Comparison of ENCODE assay signal across 28 cellular contexts in the genomic region with DNA sequence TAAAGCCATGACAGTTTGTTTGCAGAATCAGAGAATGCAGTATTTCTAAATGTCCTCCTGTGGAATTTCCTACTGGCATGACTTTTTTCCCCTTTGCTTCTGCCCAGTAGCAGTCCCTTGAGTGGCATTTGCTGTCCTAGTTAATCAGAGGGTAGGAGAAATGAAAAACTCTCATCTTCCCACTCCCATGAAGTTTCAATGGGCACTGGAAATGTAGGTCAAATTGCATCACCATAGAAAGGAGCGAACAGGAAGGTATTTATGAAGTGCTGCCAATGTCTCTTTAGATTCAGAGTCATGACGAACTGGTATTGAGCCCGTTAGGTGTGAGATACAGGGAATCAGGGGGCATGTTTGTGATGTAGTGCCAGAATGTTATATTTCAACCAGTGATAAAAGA. TPM values are rescaled to one million over a fixed set of nuclear protein-coding genes. Genes with fewer than 3 reads are reported as not detected.
DNase-seq lines count a peak whose midpoint lies in the region; ATAC-seq and TF ChIP-seq lines count a peak whose summit lies in the region.
"Had no signal": no experiment of that assay in that cellular context is flagged by ENCODE, and none has a peak within 500 bp of the region (broad histone marks: within the 10 kb centered on the region; RNA-seq: fewer than 3 reads in every experiment).

No MANE protein-coding gene starts in this region.

- H3K4me3 Mint-ChIP-seq in activated T-helper 1 cell treated with anti-CD3 and anti-CD28 coated beads, Interleukin-12 subunit alpha, Interleukin-12 subunit beta, Interleukin-2, Interleukin-4 antibody, amounts not matched to agents 30 ng/mL and 10 ng/mL and 1 ng/mL, durations not matched to agents 14 hours and 24 hours and 36 hours: no peak overlapping the region
- H3K4me3 Mint-ChIP-seq: activated CD8-positive, alpha-beta memory T cell treated with anti-CD3 and anti-CD28 coated beads, Interleukin-2, amount 10 ng/mL, durations not matched to agents 7 days and 5 days; activated naive CD8-positive, alpha-beta T cell; B cell; mesothelial cell of epicardium had no signal

- 42 to 43% methylated on average over 3 of the region's 3 CpGs for WGBS in body of pancreas, 2 donors
- WGBS in thyroid gland, 2 donors: 28 to 33% methylated on average over 3 of the region's 3 CpGs

- no peaks in the 10 kb centered on the region for H3K27me3 Mint-ChIP-seq in activated T-helper 1 cell treated with anti-CD3 and anti-CD28 coated beads, Interleukin-12 subunit alpha, Interleukin-12 subunit beta, Interleukin-2, Interleukin-4 antibody, amounts not matched to agents 30 ng/mL and 10 ng/mL and 1 ng/mL, durations not matched to agents 14 hours and 24 hours and 36 hours (ENCODE audit: insufficient read depth)
- H3K27me3 Mint-ChIP-seq: activated CD8-positive, alpha-beta memory T cell treated with anti-CD3 and anti-CD28 coated beads, Interleukin-2, amount 10 ng/mL, durations not matched to agents 7 days and 5 days; activated naive CD8-positive, alpha-beta T cell; B cell had no signal

- no peak for TF ChIP-seq CTCF in right atrium auricular region (IDR thresholded peaks at IDR 0.05)
- no peak for TF ChIP-seq CTCF in body of pancreas (IDR thresholded peaks at IDR 0.05)
- TF ChIP-seq CTCF in left lung (IDR thresholded peaks at IDR 0.05): no peak
- TF ChIP-seq CTCF in thyroid gland (IDR thresholded peaks at IDR 0.05): no peak
- no peak for TF ChIP-seq CTCF in omental fat pad (IDR thresholded peaks at IDR 0.05)

- H3K9me3 Mint-ChIP-seq in activated T-helper 1 cell treated with anti-CD3 and anti-CD28 coated beads, Interleukin-12 subunit alpha, Interleukin-12 subunit beta, Interleukin-2, Interleukin-4 antibody, amounts not matched to agents 30 ng/mL and 10 ng/mL and 1 ng/mL, durations not matched to agents 14 hours and 24 hours and 36 hours: no peaks in the 10 kb centered on the region
- H3K9me3 Mint-ChIP-seq: mesothelial cell of epicardium had no signal

- H3K27me3 ChIP-seq in right atrium auricular region (no peaks in the 10 kb centered on the region), body of pancreas (no peaks in the 10 kb centered on the region), left lung (no peaks in the 10 kb centered on the region), thyroid gland (no peaks in the 10 kb centered on the region)
- H3K27me3 ChIP-seq: spleen, stomach, upper lobe of left lung had no signal

- H3K27ac ChIP-seq in right atrium auricular region (no peak overlapping the region), body of pancreas (no peak overlapping the region), left lung (no peak overlapping the region), thyroid gland (peak overlapping the region in 1 of 3 donors; percentile 35)
- H3K27ac ChIP-seq: prostate gland, spleen, stomach had no signal

- intact Hi-C loops in Right ventricle myocardium superior (cut with DNase I): no loop called here
- intact Hi-C loops in body of pancreas (cut with DNase I): no loop called here
- intact Hi-C loops in left lung (cut with DNase I): no loop called here
- intact Hi-C loops in thyroid gland (cut with DNase I): no loop called here
- intact Hi-C loops in activated T-helper 1 cell treated with anti-CD3 and anti-CD28 coated beads, Interleukin-12 subunit alpha, Interleukin-12 subunit beta, Interleukin-2, Interleukin-4 antibody, amounts not matched to agents 30 ng/mL and 10 ng/mL and 1 ng/mL, durations not matched to agents 14 hours and 24 hours and 36 hours (cut with micrococcal nuclease): no loop called here

- no peaks in the 10 kb centered on the region for H3K36me3 ChIP-seq in right atrium auricular region
- H3K36me3 ChIP-seq in body of pancreas (replicated peaks in 1 of 2; ENCODE audit: insufficient read depth in 1 of 2, low read depth in 2 of 2): no peaks in the 10 kb centered on the region
- peaks cover 0 to 10% of the 10 kb centered on the region in 2 donors for H3K36me3 ChIP-seq in left lung
- H3K36me3 ChIP-seq in thyroid gland: no peaks in the 10 kb centered on the region
- H3K36me3 ChIP-seq: prostate gland had no signal

- H3K9me3 ChIP-seq in right atrium auricular region (no peaks in the 10 kb centered on the region), body of pancreas (no peaks in the 10 kb centered on the region), left lung (no peaks in the 10 kb centered on the region), thyroid gland (no peaks in the 10 kb centered on the region)
- H3K9me3 ChIP-seq: Caco-2, prostate gland, spleen, stomach, upper lobe of left lung had no signal

- DNase-seq in Right ventricle myocardium superior: no peak
- DNase-seq in right atrium auricular region (ENCODE audit: low spot score): no peak
- no peak for DNase-seq in body of pancreas
- no peak for DNase-seq in left lung
- DNase-seq in thyroid gland: peak; percentile 14 to 21
- no peak for DNase-seq in omental fat pad (ENCODE audit: low spot score)
- no peak for DNase-seq in stimulated activated naive CD4-positive, alpha-beta T cell (lab: John Stamatoyannopoulos, UW)
- no peak for DNase-seq in activated T-helper 1 cell treated with anti-CD3 and anti-CD28 coated beads, Interleukin-12 subunit alpha, Interleukin-12 subunit beta, Interleukin-2, Interleukin-4 antibody, amounts not matched to agents 30 ng/mL and 10 ng/mL and 1 ng/mL, durations not matched to agents 14 hours and 24 hours and 36 hours (ENCODE audit: low spot score)
- DNase-seq: activated CD4-positive, alpha-beta T cell treated with anti-CD3 and anti-CD28 coated beads for 4 hours; activated CD8-positive, alpha-beta memory T cell treated with anti-CD3 and anti-CD28 coated beads, Interleukin-2, amount 10 ng/mL, durations not matched to agents 7 days and 5 days; Caco-2; kidney; NCI-H1092 treated with DMSO at 0.1 percent for 48 hours; NCI-H2081; NCI-H526; SIG-M5; spleen; stimulated activated CD4-positive, alpha-beta T cell treated with anti-CD3 and anti-CD28 coated beads, Interleukin-4, amount 100 ng/mL, for 24 hours; stomach; T-helper 1 cell; upper lobe of left lung had no signal

- peak; percentile 72 for ATAC-seq in Right ventricle myocardium superior (ENCODE audit: poor library complexity)
- ATAC-seq in body of pancreas: peak; percentile 38
- ATAC-seq in left lung: peak; percentile 72
- no peak for ATAC-seq in omental fat pad (ENCODE audit: low FRiP score)
- ATAC-seq: activated CD8-positive, alpha-beta memory T cell treated with anti-CD3 and anti-CD28 coated beads, Interleukin-2, amount 10 ng/mL, durations not matched to agents 7 days and 5 days had no signal

- TF ChIP-seq POLR2A in body of pancreas (IDR thresholded peaks at IDR 0.05): no peak
- no peak for TF ChIP-seq POLR2A in thyroid gland (IDR thresholded peaks at IDR 0.05)

- peaks cover 0 to 12% of the 10 kb centered on the region in 2 donors for H3K4me1 ChIP-seq in right atrium auricular region
- peaks cover 8% of the 10 kb centered on the region for H3K4me1 ChIP-seq in body of pancreas
- no peaks in the 10 kb centered on the region for H3K4me1 ChIP-seq in left lung
- H3K4me1 ChIP-seq in thyroid gland: peaks cover 15 to 25% of the 10 kb centered on the region in 2 donors
- H3K4me1 ChIP-seq: Caco-2, prostate gland had no signal

- H3K4me3 ChIP-seq in right atrium auricular region (no peak overlapping the region), body of pancreas (no peak overlapping the region), left lung (no peak overlapping the region), thyroid gland (replicated peaks in 1 of 3) (no peak overlapping the region)
- H3K4me3 ChIP-seq: prostate gland, spleen, stomach, upper lobe of left lung had no signal

- peaks cover 8% of the 10 kb centered on the region for H3K36me3 Mint-ChIP-seq in activated T-helper 1 cell treated with anti-CD3 and anti-CD28 coated beads, Interleukin-12 subunit alpha, Interleukin-12 subunit beta, Interleukin-2, Interleukin-4 antibody, amounts not matched to agents 30 ng/mL and 10 ng/mL and 1 ng/mL, durations not matched to agents 14 hours and 24 hours and 36 hours (ENCODE audit: low read depth)

- H3K4me1 Mint-ChIP-seq in activated T-helper 1 cell treated with anti-CD3 and anti-CD28 coated beads, Interleukin-12 subunit alpha, Interleukin-12 subunit beta, Interleukin-2, Interleukin-4 antibody, amounts not matched to agents 30 ng/mL and 10 ng/mL and 1 ng/mL, durations not matched to agents 14 hours and 24 hours and 36 hours (ENCODE audit: low read depth): peaks cover 19% of the 10 kb centered on the region

- H3K27ac Mint-ChIP-seq in activated T-helper 1 cell treated with anti-CD3 and anti-CD28 coated beads, Interleukin-12 subunit alpha, Interleukin-12 subunit beta, Interleukin-2, Interleukin-4 antibody, amounts not matched to agents 30 ng/mL and 10 ng/mL and 1 ng/mL, durations not matched to agents 14 hours and 24 hours and 36 hours: no peak overlapping the region
- H3K27ac Mint-ChIP-seq: activated CD8-positive, alpha-beta memory T cell treated with anti-CD3 and anti-CD28 coated beads, Interleukin-2, amount 10 ng/mL, durations not matched to agents 7 days and 5 days; activated naive CD8-positive, alpha-beta T cell; B cell; mesothelial cell of epicardium had no signal

RNA-seq across cellular contexts. Expression of a gene that starts 23.2 kb away (rescaled TPM):
- total RNA-seq in Right ventricle myocardium superior (13.5 TPM), right atrium auricular region (10 to 100 TPM; 13.9 to 15.5 TPM), body of pancreas (10 to 100 TPM; 36.3 to 43.8 TPM), left lung (10 to 100 TPM; 23.4 to 32.5 TPM), thyroid gland (10 to 100 TPM; 23.2 to 51.8 (median 33.8) TPM), omental fat pad (10 to 100 TPM; 22.5 to 74.5 (median 31.1) TPM)
- total RNA-seq in activated T-helper 1 cell treated with anti-CD3 and anti-CD28 coated beads, Interleukin-12 subunit alpha, Interleukin-12 subunit beta, Interleukin-2, Interleukin-4 antibody, amounts not matched to agents 30 ng/mL and 10 ng/mL and 1 ng/mL, durations not matched to agents 14 hours and 24 hours and 36 hours: 40.7 and 48.2 TPM in 2 replicates

RNA-seq across cellular contexts. Expression of a gene that starts 23.2 kb away (rescaled TPM):
- total RNA-seq in Right ventricle myocardium superior: 84.9 TPM
- total RNA-seq in right atrium auricular region: 10 to 100 TPM; 55.1 to 63.6 TPM
- 10 to 100 TPM; 26.0 to 47.0 TPM for total RNA-seq in body of pancreas
- 10 to 100 TPM; 46.7 to 52.5 TPM for total RNA-seq in left lung
- total RNA-seq in thyroid gland: 10 to 100 TPM; 39.7 to 80.9 (median 43.1) TPM
- total RNA-seq in omental fat pad: 10 to 100 TPM; 39.2 to 68.7 (median 41.8) TPM
- 100 and 106 TPM in 2 replicates for total RNA-seq in activated T-helper 1 cell treated with anti-CD3 and anti-CD28 coated beads, Interleukin-12 subunit alpha, Interleukin-12 subunit beta, Interleukin-2, Interleukin-4 antibody, amounts not matched to agents 30 ng/mL and 10 ng/mL and 1 ng/mL, durations not matched to agents 14 hours and 24 hours and 36 hours

RNA-seq across cellular contexts. Expression of a gene that starts 25.3 kb away (rescaled TPM):
- total RNA-seq in Right ventricle myocardium superior (not detected), right atrium auricular region (not detected), body of pancreas (not detected), left lung (not detected), thyroid gland (not detected), omental fat pad (not detected)
- not detected in 2 replicates for total RNA-seq in activated T-helper 1 cell treated with anti-CD3 and anti-CD28 coated beads, Interleukin-12 subunit alpha, Interleukin-12 subunit beta, Interleukin-2, Interleukin-4 antibody, amounts not matched to agents 30 ng/mL and 10 ng/mL and 1 ng/mL, durations not matched to agents 14 hours and 24 hours and 36 hours
- total RNA-seq: A172, Caco-2, fibroblast of villous mesenchyme, kidney, LHCN-M2, mesothelial cell of epicardium, prostate gland, spleen, stomach, upper lobe of left lung had no signal

Comparison
In these comparisons a context has a peak if more than half of its experiments do, and no peak if none do; other contexts are left out.
1. DNase-seq: peak in thyroid gland (2 of 2); none in Right ventricle myocardium superior (single experiment), right atrium auricular region (single experiment), body of pancreas (0 of 4), left lung (0 of 2), omental fat pad (single experiment), stimulated activated naive CD4-positive, alpha-beta T cell (0 of 6) and activated T-helper 1 cell treated with anti-CD3 and anti-CD28 coated beads, Interleukin-12 subunit alpha, Interleukin-12 subunit beta, Interleukin-2, Interleukin-4 antibody, amounts not matched to agents 30 ng/mL and 10 ng/mL and 1 ng/mL, durations not matched to agents 14 hours and 24 hours and 36 hours (single experiment).